In genomic region chr19:2474232-2475017, GRCh38 we compare ENCODE assay signal across 9 cellular contexts. TPM values are rescaled to one million over a fixed set of nuclear protein-coding genes. Genes with fewer than 3 reads are reported as not detected.
DNase-seq lines count a peak whose midpoint lies in the region; ATAC-seq, FAIRE-seq and TF ChIP-seq lines count a peak whose summit lies in the region.
"Had no signal": no experiment of that assay in that cellular context is flagged by ENCODE, and none has a peak within 500 bp of the region (broad histone marks: within the 10 kb centered on the region; RNA-seq: fewer than 3 reads in every experiment).

No MANE protein-coding gene starts in this region.

- peak; percentile 48 for ATAC-seq in sciatic nerve

- peak; percentile 82 for TF ChIP-seq CTCF in astrocyte of the cerebellum (IDR thresholded peaks at IDR 0.05; ENCODE audit: low read depth, low read length, missing control alignments)

- in situ Hi-C loops in astrocyte of the cerebellum (cut with HindIII; ENCODE audit: low sequenced_read_pairs): no loop called here

- 0 out of 2 replicates have a peak, but pooled peaks have one; percentile 17 for TF ChIP-seq POLR2A in H54 (IDR thresholded peaks at IDR 0.05; ENCODE audit: low read depth, low read length)

- no peak for FAIRE-seq in H54 (lab: Jason Lieb, UNC)
- FAIRE-seq: islet of Langerhans had no signal

- peak overlapping the region; percentile 99 for H3K4me3 ChIP-seq in astrocyte of the cerebellum (ENCODE audit: low read depth, low read length)

- intact Hi-C loops in sciatic nerve (cut with DNase I): loop anchor here (2.0 to 5.0 kb wide), 2 partner anchors 104 to 138 kb away; no protein-coding TSS in a partner anchor

- peak; percentile 71 for DNase-seq in DMS114 treated with DMSO at 0.1 percent for 48 hours (lab: John Stamatoyannopoulos, UW; ENCODE audit: unreplicated experiment)
- DNase-seq in H54 (ENCODE audit: insufficient read length, low spot score): peak; percentile 96
- peak; percentile 71 for DNase-seq in NCI-H1105 (lab: John Stamatoyannopoulos, UW)
- peak; percentile 80 for DNase-seq in T-helper 22 cell (ENCODE audit: low read depth)
- no peak for DNase-seq in astrocyte of the cerebellum (ENCODE audit: low read depth)
- DNase-seq in hypothalamus (lab: John Stamatoyannopoulos, UW): peak in 49 of 51 donors; percentile 27 to 89 (median 70)
- peak; percentile 93 for DNase-seq in sciatic nerve (ENCODE audit: low spot score)
- DNase-seq in cortex of kidney (lab: John Stamatoyannopoulos, UW): no peak

RNA-seq across cellular contexts. Expression of gene GADD45B, which starts 1.5 kb away (rescaled TPM):
- 136 TPM for total RNA-seq in sciatic nerve

RNA-seq across cellular contexts. Expression of gene LMNB2, which starts 17.7 kb away (rescaled TPM):
- 16.3 TPM for total RNA-seq in sciatic nerve

RNA-seq across cellular contexts. Expression of gene TIMM13, which starts 47.0 kb away (rescaled TPM):
- total RNA-seq in sciatic nerve: 37.3 TPM

Comparison
In these comparisons a context has a peak if more than half of its experiments do, and no peak if none do; other contexts are left out.
1. DNase-seq: peak in DMS114 treated with DMSO at 0.1 percent for 48 hours (single experiment), H54 (single experiment), NCI-H1105 (single experiment), T-helper 22 cell (single experiment), hypothalamus (49 of 51) and sciatic nerve (single experiment); none in astrocyte of the cerebellum (single experiment) and cortex of kidney (single experiment).